Comparison of ENCODE assay signal across 1 cellular context in the genomic region with DNA sequence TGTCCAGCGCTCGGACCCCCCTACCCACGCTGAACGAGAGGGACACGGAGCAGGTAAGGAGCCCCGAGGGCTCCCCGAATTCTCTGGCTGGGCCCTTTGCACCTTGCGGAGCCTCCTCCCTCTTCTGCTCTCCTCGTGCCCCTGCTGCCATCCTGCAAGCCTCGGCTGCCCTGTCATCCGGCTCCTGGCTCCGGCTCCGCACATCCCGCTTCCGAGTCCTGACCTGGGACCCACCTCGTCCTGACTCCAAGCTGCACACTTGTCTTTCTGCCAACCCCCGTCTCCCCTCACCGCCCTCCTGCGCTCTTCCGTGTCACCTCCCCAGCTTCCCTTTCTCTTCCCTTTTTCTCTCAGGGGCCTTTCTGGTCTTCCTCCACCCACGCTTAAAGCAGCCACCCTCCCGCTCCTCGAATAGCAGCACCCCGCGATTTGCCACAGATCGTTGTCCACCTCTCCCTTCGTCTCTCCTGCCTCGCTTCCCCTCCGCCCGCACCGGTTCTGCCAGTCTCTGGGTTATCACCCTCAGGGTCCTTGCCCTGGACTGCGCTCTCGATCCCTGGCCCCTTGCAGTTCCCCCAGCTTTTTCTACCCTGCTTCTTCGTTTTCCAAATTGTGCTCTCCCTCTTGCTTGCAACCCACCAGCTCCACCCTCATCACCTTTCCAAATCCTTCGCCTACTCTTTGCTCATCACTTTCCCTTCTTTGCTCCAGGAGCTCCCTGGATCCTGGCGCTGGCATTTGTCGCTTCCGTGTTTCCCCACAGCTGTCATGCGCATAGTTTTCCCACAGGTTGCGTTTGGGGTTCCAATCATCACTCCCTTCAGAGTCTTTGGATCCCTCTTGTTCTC.
TF ChIP-seq lines count a peak whose summit lies in the region.

No MANE protein-coding gene starts in this region.

TF ChIP-seq in H1, 55 proteins besides CTCF, POLR2A, EP300 and RAD21 (continued from another document):
- no peak for TF ChIP-seq BCL11A (IDR thresholded peaks at IDR 0.05; ENCODE audit: low read depth in 2 of 2, low read length in 2 of 2)
- TF ChIP-seq SIN3A (conservative IDR thresholded peaks at IDR 0.05 in 1 of 2, IDR thresholded peaks at IDR 0.05 in 1 of 2; ENCODE audit: low read depth in 1 of 2, low read length in 2 of 2): 0 out of 4 replicates have a peak, but pooled peaks of 1 of the 2 experiments have one; percentile 41
- TF ChIP-seq, protein P1, sequence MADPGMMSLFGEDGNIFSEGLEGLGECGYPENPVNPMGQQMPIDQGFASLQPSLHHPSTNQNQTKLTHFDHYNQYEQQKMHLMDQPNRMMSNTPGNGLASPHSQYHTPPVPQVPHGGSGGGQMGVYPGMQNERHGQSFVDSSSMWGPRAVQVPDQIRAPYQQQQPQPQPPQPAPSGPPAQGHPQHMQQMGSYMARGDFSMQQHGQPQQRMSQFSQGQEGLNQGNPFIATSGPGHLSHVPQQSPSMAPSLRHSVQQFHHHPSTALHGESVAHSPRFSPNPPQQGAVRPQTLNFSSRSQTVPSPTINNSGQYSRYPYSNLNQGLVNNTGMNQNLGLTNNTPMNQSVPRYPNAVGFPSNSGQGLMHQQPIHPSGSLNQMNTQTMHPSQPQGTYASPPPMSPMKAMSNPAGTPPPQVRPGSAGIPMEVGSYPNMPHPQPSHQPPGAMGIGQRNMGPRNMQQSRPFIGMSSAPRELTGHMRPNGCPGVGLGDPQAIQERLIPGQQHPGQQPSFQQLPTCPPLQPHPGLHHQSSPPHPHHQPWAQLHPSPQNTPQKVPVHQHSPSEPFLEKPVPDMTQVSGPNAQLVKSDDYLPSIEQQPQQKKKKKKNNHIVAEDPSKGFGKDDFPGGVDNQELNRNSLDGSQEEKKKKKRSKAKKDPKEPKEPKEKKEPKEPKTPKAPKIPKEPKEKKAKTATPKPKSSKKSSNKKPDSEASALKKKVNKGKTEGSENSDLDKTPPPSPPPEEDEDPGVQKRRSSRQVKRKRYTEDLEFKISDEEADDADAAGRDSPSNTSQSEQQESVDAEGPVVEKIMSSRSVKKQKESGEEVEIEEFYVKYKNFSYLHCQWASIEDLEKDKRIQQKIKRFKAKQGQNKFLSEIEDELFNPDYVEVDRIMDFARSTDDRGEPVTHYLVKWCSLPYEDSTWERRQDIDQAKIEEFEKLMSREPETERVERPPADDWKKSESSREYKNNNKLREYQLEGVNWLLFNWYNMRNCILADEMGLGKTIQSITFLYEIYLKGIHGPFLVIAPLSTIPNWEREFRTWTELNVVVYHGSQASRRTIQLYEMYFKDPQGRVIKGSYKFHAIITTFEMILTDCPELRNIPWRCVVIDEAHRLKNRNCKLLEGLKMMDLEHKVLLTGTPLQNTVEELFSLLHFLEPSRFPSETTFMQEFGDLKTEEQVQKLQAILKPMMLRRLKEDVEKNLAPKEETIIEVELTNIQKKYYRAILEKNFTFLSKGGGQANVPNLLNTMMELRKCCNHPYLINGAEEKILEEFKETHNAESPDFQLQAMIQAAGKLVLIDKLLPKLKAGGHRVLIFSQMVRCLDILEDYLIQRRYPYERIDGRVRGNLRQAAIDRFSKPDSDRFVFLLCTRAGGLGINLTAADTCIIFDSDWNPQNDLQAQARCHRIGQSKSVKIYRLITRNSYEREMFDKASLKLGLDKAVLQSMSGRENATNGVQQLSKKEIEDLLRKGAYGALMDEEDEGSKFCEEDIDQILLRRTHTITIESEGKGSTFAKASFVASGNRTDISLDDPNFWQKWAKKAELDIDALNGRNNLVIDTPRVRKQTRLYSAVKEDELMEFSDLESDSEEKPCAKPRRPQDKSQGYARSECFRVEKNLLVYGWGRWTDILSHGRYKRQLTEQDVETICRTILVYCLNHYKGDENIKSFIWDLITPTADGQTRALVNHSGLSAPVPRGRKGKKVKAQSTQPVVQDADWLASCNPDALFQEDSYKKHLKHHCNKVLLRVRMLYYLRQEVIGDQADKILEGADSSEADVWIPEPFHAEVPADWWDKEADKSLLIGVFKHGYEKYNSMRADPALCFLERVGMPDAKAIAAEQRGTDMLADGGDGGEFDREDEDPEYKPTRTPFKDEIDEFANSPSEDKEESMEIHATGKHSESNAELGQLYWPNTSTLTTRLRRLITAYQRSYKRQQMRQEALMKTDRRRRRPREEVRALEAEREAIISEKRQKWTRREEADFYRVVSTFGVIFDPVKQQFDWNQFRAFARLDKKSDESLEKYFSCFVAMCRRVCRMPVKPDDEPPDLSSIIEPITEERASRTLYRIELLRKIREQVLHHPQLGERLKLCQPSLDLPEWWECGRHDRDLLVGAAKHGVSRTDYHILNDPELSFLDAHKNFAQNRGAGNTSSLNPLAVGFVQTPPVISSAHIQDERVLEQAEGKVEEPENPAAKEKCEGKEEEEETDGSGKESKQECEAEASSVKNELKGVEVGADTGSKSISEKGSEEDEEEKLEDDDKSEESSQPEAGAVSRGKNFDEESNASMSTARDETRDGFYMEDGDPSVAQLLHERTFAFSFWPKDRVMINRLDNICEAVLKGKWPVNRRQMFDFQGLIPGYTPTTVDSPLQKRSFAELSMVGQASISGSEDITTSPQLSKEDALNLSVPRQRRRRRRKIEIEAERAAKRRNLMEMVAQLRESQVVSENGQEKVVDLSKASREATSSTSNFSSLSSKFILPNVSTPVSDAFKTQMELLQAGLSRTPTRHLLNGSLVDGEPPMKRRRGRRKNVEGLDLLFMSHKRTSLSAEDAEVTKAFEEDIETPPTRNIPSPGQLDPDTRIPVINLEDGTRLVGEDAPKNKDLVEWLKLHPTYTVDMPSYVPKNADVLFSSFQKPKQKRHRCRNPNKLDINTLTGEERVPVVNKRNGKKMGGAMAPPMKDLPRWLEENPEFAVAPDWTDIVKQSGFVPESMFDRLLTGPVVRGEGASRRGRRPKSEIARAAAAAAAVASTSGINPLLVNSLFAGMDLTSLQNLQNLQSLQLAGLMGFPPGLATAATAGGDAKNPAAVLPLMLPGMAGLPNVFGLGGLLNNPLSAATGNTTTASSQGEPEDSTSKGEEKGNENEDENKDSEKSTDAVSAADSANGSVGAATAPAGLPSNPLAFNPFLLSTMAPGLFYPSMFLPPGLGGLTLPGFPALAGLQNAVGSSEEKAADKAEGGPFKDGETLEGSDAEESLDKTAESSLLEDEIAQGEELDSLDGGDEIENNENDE (IDR thresholded peaks at IDR 0.05; ENCODE audit: insufficient replicate concordance, low read length): no peak
- no peak for TF ChIP-seq FOSL1 (IDR thresholded peaks at IDR 0.05; ENCODE audit: insufficient read depth, low read depth, low read length)
- TF ChIP-seq, protein P2, sequence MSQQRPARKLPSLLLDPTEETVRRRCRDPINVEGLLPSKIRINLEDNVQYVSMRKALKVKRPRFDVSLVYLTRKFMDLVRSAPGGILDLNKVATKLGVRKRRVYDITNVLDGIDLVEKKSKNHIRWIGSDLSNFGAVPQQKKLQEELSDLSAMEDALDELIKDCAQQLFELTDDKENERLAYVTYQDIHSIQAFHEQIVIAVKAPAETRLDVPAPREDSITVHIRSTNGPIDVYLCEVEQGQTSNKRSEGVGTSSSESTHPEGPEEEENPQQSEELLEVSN (IDR thresholded peaks at IDR 0.05): no peak
- TF ChIP-seq SP2 (IDR thresholded peaks at IDR 0.05; ENCODE audit: low read length): no peak
- no peak for TF ChIP-seq GABPA (IDR thresholded peaks at IDR 0.05; ENCODE audit: borderline replicate concordance, insufficient read depth, low read length)
- peak; percentile 8; the same call in 1 of the 2 replicates for TF ChIP-seq PHF8 (conservative IDR thresholded peaks at IDR 0.05; ENCODE audit: low read depth, low read length)
- no peak for TF ChIP-seq EGR1 (IDR thresholded peaks at IDR 0.05; ENCODE audit: borderline replicate concordance, low read depth, low read length)
- TF ChIP-seq GTF2F1 (IDR thresholded peaks at IDR 0.05; ENCODE audit: borderline replicate concordance, low read depth, low read length): no peak
- no peak for TF ChIP-seq EZH2 (IDR thresholded peaks at IDR 0.05; ENCODE audit: low read depth, low read length, severe bottlenecking)
- TF ChIP-seq KDM1A (IDR thresholded peaks at IDR 0.05; ENCODE audit: borderline replicate concordance, low read length): no peak
- TF ChIP-seq SIRT6 (IDR thresholded peaks at IDR 0.05; ENCODE audit: low read length): no peak
- no peak for TF ChIP-seq SIX5 (IDR thresholded peaks at IDR 0.05; ENCODE audit: low read depth, low read length)
- TF ChIP-seq RFX5 (IDR thresholded peaks at IDR 0.05; ENCODE audit: borderline replicate concordance, low read depth, low read length): no peak
- peak; percentile 38 for TF ChIP-seq SAP30 (IDR thresholded peaks at IDR 0.05; ENCODE audit: insufficient read depth, insufficient replicate concordance, low read length)
- TF ChIP-seq ASH2L (IDR thresholded peaks at IDR 0.05; ENCODE audit: low read length): peak; percentile 3
- TF ChIP-seq SP4 (IDR thresholded peaks at IDR 0.05; ENCODE audit: low read length): no peak
